Comparison of ENCODE assay signal across 15 cellular contexts in the genomic region with DNA sequence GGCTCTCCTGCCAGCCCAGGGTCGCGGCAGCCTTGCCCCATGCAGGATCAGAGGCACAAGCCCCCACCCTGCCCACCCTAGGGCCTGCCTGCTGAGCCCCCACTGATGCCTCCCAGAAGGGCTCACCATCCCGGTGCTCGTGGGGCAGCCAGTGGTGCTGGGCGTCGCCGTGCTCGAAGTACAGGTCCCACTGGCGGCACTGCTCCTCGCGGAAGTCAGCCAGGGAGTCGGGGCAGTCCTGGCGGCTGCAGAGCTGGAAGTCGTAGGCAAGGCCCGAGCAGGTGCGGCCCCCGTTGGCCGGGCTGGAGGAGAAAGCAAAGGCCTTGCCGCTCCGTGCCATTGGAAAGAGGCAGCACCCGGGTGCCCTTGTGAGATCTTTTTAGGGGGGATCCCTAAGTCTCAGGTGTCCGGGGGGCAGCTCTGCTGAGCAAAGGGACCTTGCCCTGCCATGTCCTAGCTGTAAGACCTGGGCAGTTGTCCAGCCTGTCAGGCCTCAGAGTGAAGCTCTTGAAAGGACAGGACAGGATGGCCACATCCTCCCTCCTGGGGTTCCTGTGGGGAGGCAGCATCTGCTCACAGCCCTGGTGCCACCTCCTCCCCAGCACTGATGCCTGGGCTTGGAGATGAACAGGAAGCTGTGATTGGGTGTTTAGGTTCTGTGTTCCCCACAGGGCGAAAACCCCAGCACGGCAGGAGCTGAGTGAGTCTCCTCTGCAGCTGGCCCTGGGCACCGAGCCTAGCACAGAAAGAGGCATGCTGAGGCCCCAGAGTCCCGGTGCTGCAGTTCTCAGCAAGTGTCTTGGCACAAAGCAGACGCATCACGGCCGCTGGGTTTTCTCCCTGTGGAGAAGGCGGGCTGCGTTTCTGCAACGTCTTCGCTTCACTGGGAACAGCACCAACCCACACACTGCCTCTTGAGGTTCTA.
DNase-seq lines count a peak whose midpoint lies in the region; ATAC-seq lines count a peak whose summit lies in the region.
"Had no signal": no experiment of that assay in that cellular context is flagged by ENCODE, and none has a peak within 500 bp of the region (broad histone marks: within the 10 kb centered on the region; RNA-seq: fewer than 3 reads in every experiment).

No MANE protein-coding gene starts in this region.

- in situ Hi-C loops in G401 (cut with HindIII; ENCODE audit: low sequenced_read_pairs) = no loop called here

- DNase-seq in Ammon's horn (ENCODE audit: low spot score) = peak; percentile 8
- peak; percentile 4 for DNase-seq in G401 (ENCODE audit: low spot score)
- peak; percentile 73 for DNase-seq in brain pericyte (ENCODE audit: low read depth, low spot score)
- peak in 8 of 10 donors; percentile 29 to 93 (median 62) for DNase-seq in posterior cingulate gyrus
- DNase-seq in stimulated activated CD4-positive, alpha-beta T cell treated with anti-CD3 and anti-CD28 coated beads, Interleukin-4, amount 100 ng/mL, for 24 hours = no peak
- no peak for DNase-seq in NCI-H146 treated with DMSO at 0.1 percent for 48 hours (lab: John Stamatoyannopoulos, UW; ENCODE audit: unreplicated experiment)
- DNase-seq: Caco-2; CD4-positive, CD25-positive, alpha-beta regulatory T cell; MM.1S; NCI-H1105; NCI-H1930; NCI-H510A; NCI-H82; PC-9 had no signal

- no peak for ATAC-seq in GM18870 (IDR thresholded peaks at IDR 0.05; ENCODE audit: unreplicated experiment)

- intact Hi-C loops in posterior cingulate gyrus (cut with DNase I) = no loop called here

Comparison
In these comparisons a context has a peak if more than half of its experiments do, and no peak if none do; other contexts are left out.
1. DNase-seq: peak in Ammon's horn (single experiment), G401 (single experiment), brain pericyte (single experiment) and posterior cingulate gyrus (8 of 10); none in stimulated activated CD4-positive, alpha-beta T cell treated with anti-CD3 and anti-CD28 coated beads, Interleukin-4, amount 100 ng/mL, for 24 hours (single experiment) and NCI-H146 treated with DMSO at 0.1 percent for 48 hours (single experiment).